Comparison of ENCODE assay signal across 13 cellular contexts in the genomic region with DNA sequence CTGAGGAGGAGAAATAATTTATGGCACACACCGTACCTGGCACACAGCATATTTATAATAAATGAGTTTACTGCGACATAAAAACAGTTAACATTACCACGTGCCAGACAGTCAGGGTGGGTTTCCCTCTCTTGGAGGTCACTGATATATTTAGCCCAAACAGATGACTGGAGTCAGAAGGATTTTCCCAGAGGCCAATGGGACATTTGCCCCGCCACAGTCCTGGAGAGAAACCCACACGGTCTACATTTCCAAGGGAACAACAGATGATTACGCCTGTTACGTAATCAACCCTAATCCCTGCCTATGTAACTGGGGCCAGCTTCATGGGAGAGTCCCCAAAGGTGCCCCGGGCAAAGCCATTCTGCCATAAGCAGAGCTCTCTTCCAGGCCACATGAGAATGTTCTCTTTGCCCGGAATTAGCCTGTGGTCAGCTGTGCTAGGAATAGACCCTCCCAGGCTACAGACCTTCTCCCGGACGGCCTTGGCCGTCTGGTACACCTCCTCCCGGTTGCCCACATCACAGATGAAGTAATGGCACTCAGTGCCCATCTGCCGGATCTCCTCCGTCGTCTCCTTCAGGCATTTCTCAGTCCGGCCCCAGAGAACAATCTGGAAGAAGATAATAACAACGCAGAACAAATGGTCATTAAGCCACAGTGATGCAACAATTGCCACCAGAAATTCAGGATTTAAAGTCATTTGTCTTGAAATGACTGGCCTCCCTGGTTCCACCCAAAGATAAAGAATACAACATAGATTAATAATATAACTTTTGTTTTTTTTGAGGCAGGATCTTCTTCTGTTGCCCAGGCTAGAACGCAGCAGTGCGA. TPM values are rescaled to one million over a fixed set of nuclear protein-coding genes. Genes with fewer than 3 reads are reported as not detected.
A peak's percentile ranks its signal among the peaks of the same experiment; 100 is the strongest.
DNase-seq lines count a peak whose midpoint lies in the region; TF ChIP-seq lines count a peak whose summit lies in the region.
"Had no signal": no experiment of that assay in that cellular context is flagged by ENCODE, and none has a peak within 500 bp of the region (broad histone marks: within the 10 kb centered on the region; RNA-seq: fewer than 3 reads in every experiment).

No MANE protein-coding gene starts in this region.

- WGBS in urinary bladder, result 55% methylated on average over 20 of the region's 20 CpGs

- no peak overlapping the region for H2AFZ ChIP-seq in fibroblast of lung (ENCODE audit: low read length)
- H2AFZ ChIP-seq: PC-9 had no signal

- no peaks in the 10 kb centered on the region for H3K79me2 ChIP-seq in fibroblast of lung (ENCODE audit: control insufficient read depth, insufficient read depth, low read length)

- TF ChIP-seq CTCF in fibroblast of lung (conservative IDR thresholded peaks at IDR 0.05 in 1 of 2, IDR thresholded peaks at IDR 0.05 in 1 of 2; ENCODE audit: low read depth in 1 of 2, low read length in 2 of 2), result no peak

- H4K20me1 ChIP-seq in fibroblast of lung (ENCODE audit: control insufficient read depth, extremely low read depth, insufficient read depth, low read length), result no peaks in the 10 kb centered on the region

- H3K9me3 ChIP-seq in fibroblast of lung (ENCODE audit: control insufficient read depth, insufficient read depth, low read depth, low read length), result no peaks in the 10 kb centered on the region

- H3K4me3 ChIP-seq in fibroblast of lung (replicated peaks in 1 of 4; ENCODE audit: control extremely low read depth in 1 of 4, insufficient read depth in 1 of 4, low read depth in 3 of 4, low read length in 4 of 4), result no peak overlapping the region
- H3K4me3 ChIP-seq in urinary bladder (ENCODE audit: low read depth, low read length), result no peak overlapping the region
- H3K4me3 ChIP-seq: PC-9 had no signal

- no peak overlapping the region for H3K9ac ChIP-seq in fibroblast of lung (ENCODE audit: insufficient read depth, low read length)

- H3K27ac ChIP-seq in fibroblast of lung (ENCODE audit: insufficient read depth, low read length), result no peak overlapping the region
- H3K27ac ChIP-seq in urinary bladder (ENCODE audit: low read depth), result peak overlapping the region; percentile 76
- H3K27ac ChIP-seq: 22Rv1, PC-9 had no signal

- DNase-seq in NCI-H82 (lab: John Stamatoyannopoulos, UW) (peak; percentile 40), NCI-H82 treated with DMSO at 0.1 percent for 48 hours (lab: John Stamatoyannopoulos, UW; ENCODE audit: unreplicated experiment) (no peak), fibroblast of lung (ENCODE audit: low read depth in 2 of 2) (peak; percentile 39 to 45), mucosa of gallbladder (ENCODE audit: low spot score) (peak; percentile 42), HuH-7.5 (ENCODE audit: low spot score) (no peak), NCI-H2081 (lab: John Stamatoyannopoulos, UW) (no peak), SKM-1 treated with dmso at 0.1 percent for 144 hours (lab: John Stamatoyannopoulos, UW; ENCODE audit: unreplicated experiment) (no peak)
- DNase-seq: activated T-cell treated with anti-CD3 and anti-CD28 coated beads, Interleukin-2, amount 50 U/mL, for 48 hours; NCI-H2227 treated with DMSO at 0.1 percent for 48 hours; PC-9; stimulated activated CD4-positive, alpha-beta T cell treated with anti-CD3 and anti-CD28 coated beads, Interleukin-4, amount 100 ng/mL, for 1 hour had no signal

- H3K4me2 ChIP-seq in fibroblast of lung (ENCODE audit: extremely low read depth, insufficient read depth, low read length), result no peak overlapping the region
- H3K4me2 ChIP-seq: PC-9 had no signal

- no peaks in the 10 kb centered on the region for H3K27me3 ChIP-seq in fibroblast of lung (ENCODE audit: control insufficient read depth, insufficient read depth, low read length)

- H3K4me1 ChIP-seq in fibroblast of lung (ENCODE audit: control insufficient read depth, extremely low read depth, insufficient read depth, low read length) (no peaks in the 10 kb centered on the region), urinary bladder (ENCODE audit: insufficient read depth) (no peaks in the 10 kb centered on the region)

- H3K36me3 ChIP-seq in fibroblast of lung (ENCODE audit: control insufficient read depth, insufficient read depth, low read length) (no peaks in the 10 kb centered on the region), urinary bladder (ENCODE audit: insufficient read depth) (no peaks in the 10 kb centered on the region)

RNA-seq across cellular contexts. Expression of a gene that starts 37.7 kb away (rescaled TPM):
- total RNA-seq in fibroblast of lung, result 36.8 and 68.1 TPM in 2 replicates
- polyA plus RNA-seq in fibroblast of lung, result 8.4 and 14.1 TPM in 2 replicates
- polyA plus RNA-seq in fibroblast of lung (2012), result 10.3 and 18.9 TPM in 2 replicates
- 36.6 and 44.0 TPM in 2 replicates for polyA minus RNA-seq in fibroblast of lung (ENCODE audit: low replicate concordance)
- 168 TPM for total RNA-seq in mucosa of gallbladder
- total RNA-seq in urinary bladder, result 83.2 TPM
- polyA plus RNA-seq in urinary bladder, result 62.1 TPM

Comparison
In these comparisons a context has a peak if more than half of its experiments do, and no peak if none do; other contexts are left out.
1. DNase-seq: peak in NCI-H82 (single experiment), fibroblast of lung (2 of 2) and mucosa of gallbladder (single experiment); none in NCI-H82 treated with DMSO at 0.1 percent for 48 hours (single experiment), HuH-7.5 (single experiment), NCI-H2081 (0 of 2) and SKM-1 treated with dmso at 0.1 percent for 144 hours (single experiment).